1 cellular context compared by ENCODE assay signal in the genomic region with DNA sequence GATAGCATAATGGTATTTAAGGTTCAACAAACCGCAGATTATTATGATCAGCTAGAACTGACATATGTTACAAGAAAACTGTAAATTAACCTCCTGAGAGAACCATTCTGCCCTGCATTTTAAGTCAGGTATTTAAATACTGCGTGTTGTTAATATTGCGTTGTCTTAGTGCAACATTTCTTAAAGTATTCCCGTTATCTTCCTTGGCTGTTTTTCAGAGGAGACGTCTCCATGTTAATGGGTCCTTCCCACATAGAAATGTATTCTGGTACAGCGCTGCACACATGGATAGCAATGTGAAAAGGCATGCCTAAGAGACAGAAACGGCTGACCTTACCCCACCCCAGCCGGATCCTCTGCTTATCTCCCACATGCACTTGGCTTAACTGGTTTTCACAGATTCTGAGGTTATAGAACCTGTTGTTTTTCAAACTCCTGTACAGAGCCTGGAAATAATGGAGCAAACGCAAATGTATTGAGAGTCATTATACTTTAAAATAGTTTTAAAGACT.
TF ChIP-seq lines count a peak whose summit lies in the region.

No MANE protein-coding gene starts in this region.

TF ChIP-seq in K562, 482 proteins besides CTCF, POLR2A, EP300 and RAD21 (continued from another document):
- TF ChIP-seq, protein P1, sequence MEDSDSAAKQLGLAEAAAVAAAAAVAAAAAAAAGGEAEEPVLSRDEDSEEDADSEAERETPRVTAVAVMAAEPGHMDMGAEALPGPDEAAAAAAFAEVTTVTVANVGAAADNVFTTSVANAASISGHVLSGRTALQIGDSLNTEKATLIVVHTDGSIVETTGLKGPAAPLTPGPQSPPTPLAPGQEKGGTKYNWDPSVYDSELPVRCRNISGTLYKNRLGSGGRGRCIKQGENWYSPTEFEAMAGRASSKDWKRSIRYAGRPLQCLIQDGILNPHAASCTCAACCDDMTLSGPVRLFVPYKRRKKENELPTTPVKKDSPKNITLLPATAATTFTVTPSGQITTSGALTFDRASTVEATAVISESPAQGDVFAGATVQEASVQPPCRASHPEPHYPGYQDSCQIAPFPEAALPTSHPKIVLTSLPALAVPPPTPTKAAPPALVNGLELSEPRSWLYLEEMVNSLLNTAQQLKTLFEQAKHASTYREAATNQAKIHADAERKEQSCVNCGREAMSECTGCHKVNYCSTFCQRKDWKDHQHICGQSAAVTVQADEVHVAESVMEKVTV (CRISPR knock-in tag; IDR thresholded peaks at IDR 0.05), result no peak
- TF ChIP-seq CTBP1 (IDR thresholded peaks at IDR 0.05; ENCODE audit: borderline replicate concordance), result peak; percentile 91
- TF ChIP-seq GTF2B (IDR thresholded peaks at IDR 0.05; ENCODE audit: extremely low read depth, insufficient read length), result no peak
- TF ChIP-seq LCOR (CRISPR knock-in tag; IDR thresholded peaks at IDR 0.05), result peak; percentile 96
- TF ChIP-seq SRF (CRISPR knock-in tag; IDR thresholded peaks at IDR 0.05), result no peak
- no peak for TF ChIP-seq ZNF431 (CRISPR knock-in tag; IDR thresholded peaks at IDR 0.05)
- no peak for TF ChIP-seq BRD9 (IDR thresholded peaks at IDR 0.05; ENCODE audit: low read depth, partially characterized antibody)
- no peak for TF ChIP-seq FOXA3 (CRISPR knock-in tag; conservative IDR thresholded peaks at IDR 0.05 in 1 of 2, IDR thresholded peaks at IDR 0.05 in 1 of 2)
- peak; percentile 88 for TF ChIP-seq HMGN3 (IDR thresholded peaks at IDR 0.05; ENCODE audit: borderline replicate concordance, extremely low read depth, insufficient read length, low read depth, low read length)
- no peak for TF ChIP-seq E4F1 (CRISPR knock-in tag; IDR thresholded peaks at IDR 0.05; ENCODE audit: borderline replicate concordance)
- peak; percentile 82; the same call in 1 of the 2 replicates for TF ChIP-seq ESRRA (IDR thresholded peaks at IDR 0.05; ENCODE audit: borderline replicate concordance, low read depth)
- TF ChIP-seq, protein P2, sequence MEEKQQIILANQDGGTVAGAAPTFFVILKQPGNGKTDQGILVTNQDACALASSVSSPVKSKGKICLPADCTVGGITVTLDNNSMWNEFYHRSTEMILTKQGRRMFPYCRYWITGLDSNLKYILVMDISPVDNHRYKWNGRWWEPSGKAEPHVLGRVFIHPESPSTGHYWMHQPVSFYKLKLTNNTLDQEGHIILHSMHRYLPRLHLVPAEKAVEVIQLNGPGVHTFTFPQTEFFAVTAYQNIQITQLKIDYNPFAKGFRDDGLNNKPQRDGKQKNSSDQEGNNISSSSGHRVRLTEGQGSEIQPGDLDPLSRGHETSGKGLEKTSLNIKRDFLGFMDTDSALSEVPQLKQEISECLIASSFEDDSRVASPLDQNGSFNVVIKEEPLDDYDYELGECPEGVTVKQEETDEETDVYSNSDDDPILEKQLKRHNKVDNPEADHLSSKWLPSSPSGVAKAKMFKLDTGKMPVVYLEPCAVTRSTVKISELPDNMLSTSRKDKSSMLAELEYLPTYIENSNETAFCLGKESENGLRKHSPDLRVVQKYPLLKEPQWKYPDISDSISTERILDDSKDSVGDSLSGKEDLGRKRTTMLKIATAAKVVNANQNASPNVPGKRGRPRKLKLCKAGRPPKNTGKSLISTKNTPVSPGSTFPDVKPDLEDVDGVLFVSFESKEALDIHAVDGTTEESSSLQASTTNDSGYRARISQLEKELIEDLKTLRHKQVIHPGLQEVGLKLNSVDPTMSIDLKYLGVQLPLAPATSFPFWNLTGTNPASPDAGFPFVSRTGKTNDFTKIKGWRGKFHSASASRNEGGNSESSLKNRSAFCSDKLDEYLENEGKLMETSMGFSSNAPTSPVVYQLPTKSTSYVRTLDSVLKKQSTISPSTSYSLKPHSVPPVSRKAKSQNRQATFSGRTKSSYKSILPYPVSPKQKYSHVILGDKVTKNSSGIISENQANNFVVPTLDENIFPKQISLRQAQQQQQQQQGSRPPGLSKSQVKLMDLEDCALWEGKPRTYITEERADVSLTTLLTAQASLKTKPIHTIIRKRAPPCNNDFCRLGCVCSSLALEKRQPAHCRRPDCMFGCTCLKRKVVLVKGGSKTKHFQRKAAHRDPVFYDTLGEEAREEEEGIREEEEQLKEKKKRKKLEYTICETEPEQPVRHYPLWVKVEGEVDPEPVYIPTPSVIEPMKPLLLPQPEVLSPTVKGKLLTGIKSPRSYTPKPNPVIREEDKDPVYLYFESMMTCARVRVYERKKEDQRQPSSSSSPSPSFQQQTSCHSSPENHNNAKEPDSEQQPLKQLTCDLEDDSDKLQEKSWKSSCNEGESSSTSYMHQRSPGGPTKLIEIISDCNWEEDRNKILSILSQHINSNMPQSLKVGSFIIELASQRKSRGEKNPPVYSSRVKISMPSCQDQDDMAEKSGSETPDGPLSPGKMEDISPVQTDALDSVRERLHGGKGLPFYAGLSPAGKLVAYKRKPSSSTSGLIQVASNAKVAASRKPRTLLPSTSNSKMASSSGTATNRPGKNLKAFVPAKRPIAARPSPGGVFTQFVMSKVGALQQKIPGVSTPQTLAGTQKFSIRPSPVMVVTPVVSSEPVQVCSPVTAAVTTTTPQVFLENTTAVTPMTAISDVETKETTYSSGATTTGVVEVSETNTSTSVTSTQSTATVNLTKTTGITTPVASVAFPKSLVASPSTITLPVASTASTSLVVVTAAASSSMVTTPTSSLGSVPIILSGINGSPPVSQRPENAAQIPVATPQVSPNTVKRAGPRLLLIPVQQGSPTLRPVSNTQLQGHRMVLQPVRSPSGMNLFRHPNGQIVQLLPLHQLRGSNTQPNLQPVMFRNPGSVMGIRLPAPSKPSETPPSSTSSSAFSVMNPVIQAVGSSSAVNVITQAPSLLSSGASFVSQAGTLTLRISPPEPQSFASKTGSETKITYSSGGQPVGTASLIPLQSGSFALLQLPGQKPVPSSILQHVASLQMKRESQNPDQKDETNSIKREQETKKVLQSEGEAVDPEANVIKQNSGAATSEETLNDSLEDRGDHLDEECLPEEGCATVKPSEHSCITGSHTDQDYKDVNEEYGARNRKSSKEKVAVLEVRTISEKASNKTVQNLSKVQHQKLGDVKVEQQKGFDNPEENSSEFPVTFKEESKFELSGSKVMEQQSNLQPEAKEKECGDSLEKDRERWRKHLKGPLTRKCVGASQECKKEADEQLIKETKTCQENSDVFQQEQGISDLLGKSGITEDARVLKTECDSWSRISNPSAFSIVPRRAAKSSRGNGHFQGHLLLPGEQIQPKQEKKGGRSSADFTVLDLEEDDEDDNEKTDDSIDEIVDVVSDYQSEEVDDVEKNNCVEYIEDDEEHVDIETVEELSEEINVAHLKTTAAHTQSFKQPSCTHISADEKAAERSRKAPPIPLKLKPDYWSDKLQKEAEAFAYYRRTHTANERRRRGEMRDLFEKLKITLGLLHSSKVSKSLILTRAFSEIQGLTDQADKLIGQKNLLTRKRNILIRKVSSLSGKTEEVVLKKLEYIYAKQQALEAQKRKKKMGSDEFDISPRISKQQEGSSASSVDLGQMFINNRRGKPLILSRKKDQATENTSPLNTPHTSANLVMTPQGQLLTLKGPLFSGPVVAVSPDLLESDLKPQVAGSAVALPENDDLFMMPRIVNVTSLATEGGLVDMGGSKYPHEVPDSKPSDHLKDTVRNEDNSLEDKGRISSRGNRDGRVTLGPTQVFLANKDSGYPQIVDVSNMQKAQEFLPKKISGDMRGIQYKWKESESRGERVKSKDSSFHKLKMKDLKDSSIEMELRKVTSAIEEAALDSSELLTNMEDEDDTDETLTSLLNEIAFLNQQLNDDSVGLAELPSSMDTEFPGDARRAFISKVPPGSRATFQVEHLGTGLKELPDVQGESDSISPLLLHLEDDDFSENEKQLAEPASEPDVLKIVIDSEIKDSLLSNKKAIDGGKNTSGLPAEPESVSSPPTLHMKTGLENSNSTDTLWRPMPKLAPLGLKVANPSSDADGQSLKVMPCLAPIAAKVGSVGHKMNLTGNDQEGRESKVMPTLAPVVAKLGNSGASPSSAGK (IDR thresholded peaks at IDR 0.05), result peak; percentile 38
- no peak for TF ChIP-seq MCM5 (IDR thresholded peaks at IDR 0.05; ENCODE audit: low read depth)
- TF ChIP-seq, protein P3, sequence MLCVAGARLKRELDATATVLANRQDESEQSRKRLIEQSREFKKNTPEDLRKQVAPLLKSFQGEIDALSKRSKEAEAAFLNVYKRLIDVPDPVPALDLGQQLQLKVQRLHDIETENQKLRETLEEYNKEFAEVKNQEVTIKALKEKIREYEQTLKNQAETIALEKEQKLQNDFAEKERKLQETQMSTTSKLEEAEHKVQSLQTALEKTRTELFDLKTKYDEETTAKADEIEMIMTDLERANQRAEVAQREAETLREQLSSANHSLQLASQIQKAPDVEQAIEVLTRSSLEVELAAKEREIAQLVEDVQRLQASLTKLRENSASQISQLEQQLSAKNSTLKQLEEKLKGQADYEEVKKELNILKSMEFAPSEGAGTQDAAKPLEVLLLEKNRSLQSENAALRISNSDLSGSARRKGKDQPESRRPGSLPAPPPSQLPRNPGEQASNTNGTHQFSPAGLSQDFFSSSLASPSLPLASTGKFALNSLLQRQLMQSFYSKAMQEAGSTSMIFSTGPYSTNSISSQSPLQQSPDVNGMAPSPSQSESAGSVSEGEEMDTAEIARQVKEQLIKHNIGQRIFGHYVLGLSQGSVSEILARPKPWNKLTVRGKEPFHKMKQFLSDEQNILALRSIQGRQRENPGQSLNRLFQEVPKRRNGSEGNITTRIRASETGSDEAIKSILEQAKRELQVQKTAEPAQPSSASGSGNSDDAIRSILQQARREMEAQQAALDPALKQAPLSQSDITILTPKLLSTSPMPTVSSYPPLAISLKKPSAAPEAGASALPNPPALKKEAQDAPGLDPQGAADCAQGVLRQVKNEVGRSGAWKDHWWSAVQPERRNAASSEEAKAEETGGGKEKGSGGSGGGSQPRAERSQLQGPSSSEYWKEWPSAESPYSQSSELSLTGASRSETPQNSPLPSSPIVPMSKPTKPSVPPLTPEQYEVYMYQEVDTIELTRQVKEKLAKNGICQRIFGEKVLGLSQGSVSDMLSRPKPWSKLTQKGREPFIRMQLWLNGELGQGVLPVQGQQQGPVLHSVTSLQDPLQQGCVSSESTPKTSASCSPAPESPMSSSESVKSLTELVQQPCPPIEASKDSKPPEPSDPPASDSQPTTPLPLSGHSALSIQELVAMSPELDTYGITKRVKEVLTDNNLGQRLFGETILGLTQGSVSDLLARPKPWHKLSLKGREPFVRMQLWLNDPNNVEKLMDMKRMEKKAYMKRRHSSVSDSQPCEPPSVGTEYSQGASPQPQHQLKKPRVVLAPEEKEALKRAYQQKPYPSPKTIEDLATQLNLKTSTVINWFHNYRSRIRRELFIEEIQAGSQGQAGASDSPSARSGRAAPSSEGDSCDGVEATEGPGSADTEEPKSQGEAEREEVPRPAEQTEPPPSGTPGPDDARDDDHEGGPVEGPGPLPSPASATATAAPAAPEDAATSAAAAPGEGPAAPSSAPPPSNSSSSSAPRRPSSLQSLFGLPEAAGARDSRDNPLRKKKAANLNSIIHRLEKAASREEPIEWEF (CRISPR knock-in tag; IDR thresholded peaks at IDR 0.05), result no peak
